ENCODE assay signal across 8 cellular contexts in the genomic region with DNA sequence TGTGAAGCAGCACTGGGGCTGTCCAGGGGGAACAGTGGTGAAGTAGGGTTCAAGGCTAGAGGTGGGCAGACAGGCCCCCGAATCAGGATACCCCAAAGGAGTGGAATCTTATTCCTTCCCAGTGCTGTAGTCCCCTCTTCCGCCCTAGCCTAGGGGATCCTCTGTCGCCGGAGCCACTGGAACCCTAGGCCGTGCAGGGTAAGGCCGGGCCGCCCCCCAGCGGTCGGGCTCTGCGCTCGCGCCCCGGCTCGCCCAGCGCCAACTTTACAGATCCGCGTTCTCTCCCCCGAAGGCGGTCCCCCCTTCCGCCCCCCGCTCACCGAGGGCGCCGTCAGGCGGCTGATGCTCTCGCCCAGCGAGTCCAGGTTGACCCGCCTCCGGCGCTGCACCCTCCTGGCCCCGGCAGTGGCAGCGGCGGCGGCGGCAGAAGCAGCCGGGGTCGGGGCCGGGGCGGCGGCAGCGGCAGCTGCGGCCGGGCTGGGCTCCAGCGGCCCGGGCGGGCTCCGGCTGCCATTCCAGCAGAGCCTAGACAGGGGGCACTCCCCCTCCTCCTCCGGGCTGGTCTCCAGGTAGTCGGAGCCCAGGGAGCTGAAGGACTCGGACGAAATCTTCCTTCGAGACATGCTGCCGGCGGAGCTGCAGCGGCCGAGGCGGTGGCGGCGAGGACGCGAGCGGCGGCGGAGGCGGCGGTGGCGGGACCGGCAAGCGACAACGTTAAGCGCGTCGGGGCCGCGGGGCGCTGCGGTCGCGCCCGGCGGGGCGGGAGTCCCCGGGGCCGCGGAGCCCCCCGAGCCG. TPM values are rescaled to one million over a fixed set of nuclear protein-coding genes. Genes with fewer than 3 reads are reported as not detected.
DNase-seq lines count a peak whose midpoint lies in the region; ATAC-seq and TF ChIP-seq lines count a peak whose summit lies in the region.

No MANE protein-coding gene starts in this region.

- ATAC-seq in GM18867 (IDR thresholded peaks at IDR 0.05; ENCODE audit: unreplicated experiment): peak; percentile 74
- ATAC-seq in HG03066 (IDR thresholded peaks at IDR 0.05; ENCODE audit: low read depth, unreplicated experiment): peak; percentile 73

- DNase-seq in NCI-H82 (lab: John Stamatoyannopoulos, UW): peak; percentile 86
- no peak for DNase-seq in breast epithelium (ENCODE audit: low spot score in 2 of 2)
- DNase-seq in islet precursor cell: peak; percentile 88
- DNase-seq in stimulated activated CD8-positive, alpha-beta memory T cell treated with anti-CD3 and anti-CD28 coated beads, Interleukin-2, amount 100 ng/mL, for 48 hours (ENCODE audit: low read depth in 2 of 2): peak; percentile 1
- DNase-seq in foreskin melanocyte: no peak

- peak overlapping the region; percentile 44 to 73 (median 50) for H3K4me3 ChIP-seq in breast epithelium

- intact Hi-C loops in breast epithelium (cut with DNase I; ENCODE audit: low total_unique reads): no loop called here

- TF ChIP-seq CTCF in C4-2B (conservative IDR thresholded peaks at IDR 0.05) (peak; percentile 86), breast epithelium (IDR thresholded peaks at IDR 0.05) (no peak)

- peaks cover 0 to 4% of the 10 kb centered on the region in 2 donors for H3K4me1 ChIP-seq in breast epithelium

- peak overlapping the region; percentile 34; the same call in 1 of the 2 replicates for H3K27ac ChIP-seq in C4-2B
- H3K27ac ChIP-seq in breast epithelium: no peak overlapping the region

- H3K27me3 ChIP-seq in breast epithelium: peaks cover 0 to 17% of the 10 kb centered on the region in 2 donors

- H3K9me3 ChIP-seq in breast epithelium: no peaks in the 10 kb centered on the region

- H3K36me3 ChIP-seq in breast epithelium: no peaks in the 10 kb centered on the region

- TF ChIP-seq POLR2A in breast epithelium (IDR thresholded peaks at IDR 0.05): no peak

RNA-seq across cellular contexts. Expression of gene GUCY1A2, which starts 0.6 kb away (rescaled TPM):
- 1 to 10 TPM; 3.2 to 5.3 (median 4.9) TPM for total RNA-seq in breast epithelium

Comparison
In these comparisons a context has a peak if more than half of its experiments do, and no peak if none do; other contexts are left out.
1. DNase-seq: peak in NCI-H82 (single experiment), islet precursor cell (single experiment) and stimulated activated CD8-positive, alpha-beta memory T cell treated with anti-CD3 and anti-CD28 coated beads, Interleukin-2, amount 100 ng/mL, for 48 hours (2 of 2); none in breast epithelium (0 of 2) and foreskin melanocyte (single experiment).